9 cellular contexts compared by ENCODE assay signal in genomic region chr12:116172224-116172849, GRCh38.
A peak's percentile ranks its signal among the peaks of the same experiment; 100 is the strongest.
DNase-seq lines count a peak whose midpoint lies in the region; ATAC-seq and TF ChIP-seq lines count a peak whose summit lies in the region.
"Had no signal": no experiment of that assay in that cellular context is flagged by ENCODE, and none has a peak within 500 bp of the region (broad histone marks: within the 10 kb centered on the region; RNA-seq: fewer than 3 reads in every experiment).

No MANE protein-coding gene starts in this region.

- CTCF ChIA-PET in CD8-positive, alpha-beta T cell (lab: Charles Lee): interaction anchor here (1.4 kb wide), 1 partner anchor 15 kb away, joined by 4 read pairs; no protein-coding TSS in a partner anchor

- peaks cover 3% of the 10 kb centered on the region for H3K36me3 Mint-ChIP-seq in CD8-positive, alpha-beta T cell
- peaks cover 1% of the 10 kb centered on the region for H3K36me3 Mint-ChIP-seq in progenitor cell of endocrine pancreas (ENCODE audit: insufficient read depth)

- peaks cover 19% of the 10 kb centered on the region for H3K4me1 ChIP-seq in CD8-positive, alpha-beta T cell (ENCODE audit: insufficient read depth, low read length)
- peaks cover 5% of the 10 kb centered on the region for H3K4me1 ChIP-seq in effector memory CD4-positive, alpha-beta T cell (ENCODE audit: control insufficient read depth, insufficient read depth, low read length, poor library complexity, severe bottlenecking)
- peaks cover 0 to 11% (median 0%) of the 10 kb centered on the region in 4 donors for H3K4me1 ChIP-seq in Peyer's patch

- no peaks in the 10 kb centered on the region for H3K9me3 Mint-ChIP-seq in CD8-positive, alpha-beta T cell
- no peaks in the 10 kb centered on the region for H3K9me3 Mint-ChIP-seq in progenitor cell of endocrine pancreas (ENCODE audit: low read depth)
- H3K9me3 Mint-ChIP-seq: neural crest cell had no signal

- no peak for TF ChIP-seq CTCF in CD8-positive, alpha-beta T cell (IDR thresholded peaks at IDR 0.05)
- TF ChIP-seq CTCF in progenitor cell of endocrine pancreas (IDR thresholded peaks at IDR 0.05; ENCODE audit: unreplicated experiment): no peak
- TF ChIP-seq CTCF in Peyer's patch (IDR thresholded peaks at IDR 0.05): no peak

- no peaks in the 10 kb centered on the region for H3K9me3 ChIP-seq in CD8-positive, alpha-beta T cell (ENCODE audit: low read length)
- H3K9me3 ChIP-seq in effector memory CD4-positive, alpha-beta T cell (ENCODE audit: control insufficient read depth, low read length): no peaks in the 10 kb centered on the region
- H3K9me3 ChIP-seq in Peyer's patch: no peaks in the 10 kb centered on the region

- peaks cover 79% of the 10 kb centered on the region for H3K4me1 Mint-ChIP-seq in CD8-positive, alpha-beta T cell (ENCODE audit: low read depth)
- H3K4me1 Mint-ChIP-seq in progenitor cell of endocrine pancreas (ENCODE audit: low read depth): peaks cover 17% of the 10 kb centered on the region

- POLR2A ChIA-PET in CD8-positive, alpha-beta T cell (lab: Charles Lee): interaction anchor here (0.6 kb wide), 1 partner anchor 153 kb away, joined by 3 read pairs; no protein-coding TSS in a partner anchor

- TF ChIP-seq POLR2A in Peyer's patch (IDR thresholded peaks at IDR 0.05): no peak

- no peaks in the 10 kb centered on the region for H3K27me3 Mint-ChIP-seq in CD8-positive, alpha-beta T cell (ENCODE audit: low read depth)
- H3K27me3 Mint-ChIP-seq in progenitor cell of endocrine pancreas: no peaks in the 10 kb centered on the region

- peak overlapping the region; percentile 73 for H3K4me3 Mint-ChIP-seq in CD8-positive, alpha-beta T cell
- no peak overlapping the region for H3K4me3 Mint-ChIP-seq in progenitor cell of endocrine pancreas (ENCODE audit: low read depth)
- H3K4me3 Mint-ChIP-seq: neural crest cell had no signal

- intact Hi-C loops in CD8-positive, alpha-beta T cell (cut with DNase I, micrococcal nuclease): no loop called here

- H3K27ac Mint-ChIP-seq in CD8-positive, alpha-beta T cell: peak overlapping the region; percentile 45
- H3K27ac Mint-ChIP-seq in progenitor cell of endocrine pancreas: no peak overlapping the region

- no peaks in the 10 kb centered on the region for H3K36me3 ChIP-seq in CD8-positive, alpha-beta T cell (ENCODE audit: insufficient read depth, low read length)
- H3K36me3 ChIP-seq in effector memory CD4-positive, alpha-beta T cell (ENCODE audit: control insufficient read depth, insufficient read depth, low read length): no peaks in the 10 kb centered on the region
- no peaks in the 10 kb centered on the region for H3K36me3 ChIP-seq in Peyer's patch

- no peaks in the 10 kb centered on the region for H3K27me3 ChIP-seq in CD8-positive, alpha-beta T cell (ENCODE audit: insufficient read depth, low read length)
- no peaks in the 10 kb centered on the region for H3K27me3 ChIP-seq in effector memory CD4-positive, alpha-beta T cell (replicated peaks; ENCODE audit: control insufficient read depth, insufficient read depth, low read length, poor library complexity, severe bottlenecking)
- H3K27me3 ChIP-seq in Peyer's patch: no peaks in the 10 kb centered on the region

- ATAC-seq in CD8-positive, alpha-beta T cell: peak; percentile 95
- ATAC-seq in GM21576 (IDR thresholded peaks at IDR 0.05; ENCODE audit: unreplicated experiment) (peak; percentile 83), HG03175 (IDR thresholded peaks at IDR 0.05; ENCODE audit: unreplicated experiment) (no peak)

- DNase-seq in CD8-positive, alpha-beta T cell: no peak
- DNase-seq in NOMO-1 treated with dmso at 0.1 percent for 144 hours (lab: John Stamatoyannopoulos, UW; ENCODE audit: unreplicated experiment) (peak; percentile 26), progenitor cell of endocrine pancreas (ENCODE audit: low spot score, unreplicated experiment) (no peak), NCI-H128 (lab: John Stamatoyannopoulos, UW; ENCODE audit: unreplicated experiment) (no peak), Peyer's patch (no peak)
- DNase-seq in effector memory CD4-positive, alpha-beta T cell: no peak

- no peak overlapping the region for H3K27ac ChIP-seq in CD8-positive, alpha-beta T cell (ENCODE audit: low read depth, low read length)
- H3K27ac ChIP-seq in effector memory CD4-positive, alpha-beta T cell (ENCODE audit: insufficient read depth, low read length, poor library complexity, severe bottlenecking): no peak overlapping the region
- H3K27ac ChIP-seq in Peyer's patch: no peak overlapping the region

- H3K4me3 ChIP-seq in CD8-positive, alpha-beta T cell (ENCODE audit: low read depth, low read length): peak overlapping the region; percentile 25
- peak overlapping the region; percentile 30 for H3K4me3 ChIP-seq in effector memory CD4-positive, alpha-beta T cell (ENCODE audit: insufficient read depth, low read depth, low read length, poor library complexity, severe bottlenecking)
- peak overlapping the region in 1 of 4 donors; percentile 5 for H3K4me3 ChIP-seq in Peyer's patch
